ENCODE assay signal across 16 cellular contexts in genomic region chr22:30542811-30543188, GRCh38. TPM values are rescaled to one million over a fixed set of nuclear protein-coding genes. Genes with fewer than 3 reads are reported as not detected.
DNase-seq lines count a peak whose midpoint lies in the region; ATAC-seq and TF ChIP-seq lines count a peak whose summit lies in the region.
"Had no signal": no experiment of that assay in that cellular context is flagged by ENCODE, and none has a peak within 500 bp of the region (broad histone marks: within the 10 kb centered on the region; RNA-seq: fewer than 3 reads in every experiment).

No MANE protein-coding gene starts in this region.

- 79 to 83% methylated on average over 12 of the region's 12 CpGs for WGBS in heart right ventricle, 2 donors
- no CpG with 5 or more reads among the region's 12 CpGs for WGBS in neuronal stem cell (ENCODE audit: extremely low coverage in 2 of 2, insufficient read length in 2 of 2, insufficient replicate concordance in 1 of 2), 2 donors

- H2AFZ ChIP-seq in neuronal stem cell (ENCODE audit: low read length): peak overlapping the region; percentile 78

- H3K27ac ChIP-seq in heart right ventricle (no peak overlapping the region), neuronal stem cell (replicated peaks; ENCODE audit: low read length) (no peak overlapping the region), upper lobe of right lung (no peak overlapping the region)
- H3K27ac ChIP-seq: adrenal gland had no signal

- no peak overlapping the region for H3K4ac ChIP-seq in neuronal stem cell (ENCODE audit: low read length)

- H3K4me1 ChIP-seq in heart right ventricle (peaks cover 0 to 12% (median 9%) of the 10 kb centered on the region in 9 donors), neuronal stem cell (ENCODE audit: control insufficient read depth in 2 of 2, insufficient read depth in 1 of 2, low read depth in 1 of 2, low read length in 2 of 2) (peaks cover 6 to 7% of the 10 kb centered on the region in 2 donors), upper lobe of right lung (no peaks in the 10 kb centered on the region)

- H3K18ac ChIP-seq in neuronal stem cell (ENCODE audit: low read length): peak overlapping the region; percentile 95

- H3K27ac Mint-ChIP-seq in glutamatergic neuron (ENCODE audit: unreplicated experiment): no peak overlapping the region
- H3K27ac Mint-ChIP-seq: T-helper 2 cell treated with Interferon-gamma antibody and Interleukin-4, amounts not matched to agents 5 μg/mL and 100 μg/mL, for 36 hours had no signal

- H3K4me2 ChIP-seq in neuronal stem cell (ENCODE audit: insufficient read depth, low read length, poor library complexity, severe bottlenecking): peak overlapping the region; percentile 69

- no peak for TF ChIP-seq CTCF in heart right ventricle (IDR thresholded peaks at IDR 0.05)
- no peak for TF ChIP-seq CTCF in glutamatergic neuron (IDR thresholded peaks at IDR 0.05; ENCODE audit: partially characterized antibody, unreplicated experiment)
- no peak for TF ChIP-seq CTCF in upper lobe of right lung (IDR thresholded peaks at IDR 0.05)

- peak overlapping the region; percentile 67 for H3K4me3 Mint-ChIP-seq in glutamatergic neuron (ENCODE audit: unreplicated experiment)
- H3K4me3 Mint-ChIP-seq: T-helper 2 cell treated with Interferon-gamma antibody and Interleukin-4, amounts not matched to agents 5 μg/mL and 100 μg/mL, for 36 hours had no signal

- H3K4me3 ChIP-seq in heart right ventricle (peak overlapping the region in 5 of 10 donors; percentile 44 to 51 (median 44)), neuronal stem cell (ENCODE audit: low read length in 2 of 2) (peak overlapping the region in 1 of 2 donors; percentile 50), upper lobe of right lung (peak overlapping the region; percentile 50)
- H3K4me3 ChIP-seq: GM12878 had no signal

- intact Hi-C loops in Right ventricle myocardium superior (cut with DNase I): no loop called here
- intact Hi-C loops in heart right ventricle (cut with DNase I): no loop called here
- intact Hi-C loops in upper lobe of right lung (cut with DNase I): no loop called here

- H3K4me1 Mint-ChIP-seq in glutamatergic neuron (ENCODE audit: low read depth, unreplicated experiment): no peaks in the 10 kb centered on the region

- H3K9me3 ChIP-seq in heart right ventricle (no peaks in the 10 kb centered on the region), neuronal stem cell (replicated peaks in 1 of 2; ENCODE audit: control insufficient read depth in 2 of 2, insufficient read depth in 1 of 2, low read depth in 1 of 2, low read length in 2 of 2) (peaks cover 2 to 11% of the 10 kb centered on the region in 2 donors), upper lobe of right lung (no peaks in the 10 kb centered on the region)
- H3K9me3 ChIP-seq: adrenal gland had no signal

- peak overlapping the region; percentile 89 for H3K23ac ChIP-seq in neuronal stem cell (ENCODE audit: low read depth, low read length, poor library complexity)

- DNase-seq in Right ventricle myocardium superior (peak; percentile 1), heart right ventricle (no peak), glutamatergic neuron (no peak), neuronal stem cell (ENCODE audit: low spot score) (no peak), upper lobe of right lung (no peak), UCSD-AML1 (lab: John Stamatoyannopoulos, UW; ENCODE audit: unreplicated experiment) (no peak)
- no peak for DNase-seq in stimulated activated CD8-positive, alpha-beta memory T cell treated with anti-CD3 and anti-CD28 coated beads, Interleukin-4, amount 100 ng/mL, for 48 hours
- DNase-seq: activated CD4-positive, alpha-beta T cell treated with anti-CD3 and anti-CD28 coated beads for 4 hours; activated T-cell treated with anti-CD3 and anti-CD28 coated beads, Interleukin-2, amount 50 U/mL, for 1 hour; cortex of kidney; NCI-H2171 had no signal

- no peak overlapping the region for H2BK5ac ChIP-seq in neuronal stem cell (ENCODE audit: low read length)

- H2AK5ac ChIP-seq in neuronal stem cell (ENCODE audit: low read depth, low read length): peak overlapping the region; percentile 93

- H3K27me3 Mint-ChIP-seq in glutamatergic neuron (ENCODE audit: unreplicated experiment): peaks cover 14% of the 10 kb centered on the region

- H3K27me3 ChIP-seq in heart right ventricle (peaks cover 0 to 62% (median 43%) of the 10 kb centered on the region in 7 donors), neuronal stem cell (ENCODE audit: control insufficient read depth in 3 of 3, insufficient read depth in 3 of 3, low read depth in 1 of 3, low read length in 3 of 3) (peaks cover 0 to 2% (median 0%) of the 10 kb centered on the region in 3 experiments), upper lobe of right lung (no peaks in the 10 kb centered on the region)
- H3K27me3 ChIP-seq: adrenal gland had no signal

- no peak overlapping the region for H4K91ac ChIP-seq in neuronal stem cell (ENCODE audit: low read depth, low read length, poor library complexity)

- H3K9me3 Mint-ChIP-seq in glutamatergic neuron (ENCODE audit: unreplicated experiment): peaks cover 1% of the 10 kb centered on the region
- H3K9me3 Mint-ChIP-seq: T-helper 2 cell treated with Interferon-gamma antibody and Interleukin-4, amounts not matched to agents 5 μg/mL and 100 μg/mL, for 36 hours had no signal

- peaks cover 2% of the 10 kb centered on the region for H3K79me1 ChIP-seq in neuronal stem cell (ENCODE audit: low read depth, low read length)

- no peak overlapping the region for H4K8ac ChIP-seq in neuronal stem cell (ENCODE audit: low read depth, low read length)

- H2BK15ac ChIP-seq in neuronal stem cell (ENCODE audit: low read length): peak overlapping the region; percentile 62

- H3K36me3 ChIP-seq in heart right ventricle (no peaks in the 10 kb centered on the region), neuronal stem cell (replicated peaks in 1 of 2; ENCODE audit: control insufficient read depth in 2 of 2, insufficient read depth in 2 of 2, low read length in 2 of 2) (no peaks in the 10 kb centered on the region), upper lobe of right lung (no peaks in the 10 kb centered on the region)
- H3K36me3 ChIP-seq: adrenal gland had no signal

- peak overlapping the region; percentile 84 for H2BK120ac ChIP-seq in neuronal stem cell (ENCODE audit: low read depth, low read length)

- H2BK12ac ChIP-seq in neuronal stem cell (ENCODE audit: low read length): peak overlapping the region; percentile 82

- H3K9ac ChIP-seq in neuronal stem cell (ENCODE audit: low read depth, low read length, poor library complexity): no peak overlapping the region

- peak overlapping the region; percentile 98 for H3K14ac ChIP-seq in neuronal stem cell (ENCODE audit: low read length)

- H3K36me3 Mint-ChIP-seq in glutamatergic neuron (ENCODE audit: unreplicated experiment): peaks cover 5% of the 10 kb centered on the region

- ATAC-seq in Right ventricle myocardium superior (ENCODE audit: poor library complexity) (no peak), heart right ventricle (no peak), upper lobe of right lung (no peak), GM18519 (IDR thresholded peaks at IDR 0.05; ENCODE audit: low FRiP score, unreplicated experiment) (no peak)
- ATAC-seq: GM12878 had no signal

RNA-seq across cellular contexts. Expression of gene SEC14L6, which starts 3.7 kb away (rescaled TPM):
- total RNA-seq in Right ventricle myocardium superior (not detected), heart right ventricle (under 1 TPM in 5 of 10 donors, not detected in 5; 0.11 to 0.37 (median 0.25) TPM), glutamatergic neuron (ENCODE audit: unreplicated experiment) (not detected), upper lobe of right lung (17.2 TPM)
- not detected for polyA plus RNA-seq in heart right ventricle
- polyA plus RNA-seq in neuronal stem cell (2013, experiment 1 of 2): 1.6 TPM
- polyA plus RNA-seq in neuronal stem cell (2013, experiment 2 of 2): 1.8 TPM
- total RNA-seq: GM12878, HT1080 had no signal
- polyA plus RNA-seq: GM12878 had no signal

RNA-seq across cellular contexts. Expression of gene GAL3ST1, which starts 31.7 kb away (rescaled TPM):
- total RNA-seq in Right ventricle myocardium superior: 0.27 TPM
- under 1 TPM in 2 of 10 donors, not detected in 8; 0.22 to 0.28 TPM for total RNA-seq in heart right ventricle
- polyA plus RNA-seq in heart right ventricle: under 1 TPM; 0.29 to 0.49 TPM
- total RNA-seq in glutamatergic neuron (ENCODE audit: unreplicated experiment): 1.8 TPM
- 13.1 TPM for polyA plus RNA-seq in neuronal stem cell (2013, experiment 1 of 2)
- polyA plus RNA-seq in neuronal stem cell (2013, experiment 2 of 2): 11.8 TPM
- 2.5 TPM for total RNA-seq in upper lobe of right lung
- total RNA-seq: GM12878, HT1080 had no signal
- polyA plus RNA-seq: GM12878 had no signal

RNA-seq across cellular contexts. Expression of gene SEC14L4, which starts 37.3 kb away (rescaled TPM):
- not detected for total RNA-seq in Right ventricle myocardium superior
- total RNA-seq in heart right ventricle: under 1 TPM in 2 of 10 donors, not detected in 8; 0.12 to 0.15 TPM
- polyA plus RNA-seq in heart right ventricle: not detected
- not detected for total RNA-seq in glutamatergic neuron (ENCODE audit: unreplicated experiment)
- polyA plus RNA-seq in neuronal stem cell (2013, experiment 1 of 2): 0.46 TPM
- 0.25 TPM for polyA plus RNA-seq in neuronal stem cell (2013, experiment 2 of 2)
- total RNA-seq in upper lobe of right lung: 16.8 TPM
- total RNA-seq: GM12878, HT1080 had no signal
- polyA plus RNA-seq: GM12878 had no signal

RNA-seq across cellular contexts. Expression of gene PES1, which starts 48.9 kb away (rescaled TPM):
- 19.3 TPM for total RNA-seq in Right ventricle myocardium superior
- 10 to 100 TPM; 16.3 to 31.3 (median 24.5) TPM for total RNA-seq in heart right ventricle
- polyA plus RNA-seq in heart right ventricle: 10 to 100 TPM; 26.2 to 51.7 TPM
- total RNA-seq in glutamatergic neuron (ENCODE audit: unreplicated experiment): 40.6 TPM
- 42.0 TPM for polyA plus RNA-seq in neuronal stem cell (2013, experiment 1 of 2)
- polyA plus RNA-seq in neuronal stem cell (2013, experiment 2 of 2): 42.4 TPM
- 46.5 TPM for total RNA-seq in upper lobe of right lung

Comparison
In these comparisons a context has a peak if more than half of its experiments do, and no peak if none do; other contexts are left out.
1. RNA of gene SEC14L6, which starts 3.7 kb away (total RNA-seq): 17.2 TPM in upper lobe of right lung (single experiment); 0.11 to 0.37 TPM in heart right ventricle, not detected in Right ventricle myocardium superior (single experiment) and not detected in glutamatergic neuron (single experiment); every median in the first group is over 10 times any median in the second.
2. RNA of gene SEC14L4, which starts 37.3 kb away (total RNA-seq): 16.8 TPM in upper lobe of right lung (single experiment); not detected in glutamatergic neuron (single experiment), not detected in Right ventricle myocardium superior (single experiment) and 0.12 to 0.15 TPM in heart right ventricle; every median in the first group is over 10 times any median in the second.